In the genomic region with DNA sequence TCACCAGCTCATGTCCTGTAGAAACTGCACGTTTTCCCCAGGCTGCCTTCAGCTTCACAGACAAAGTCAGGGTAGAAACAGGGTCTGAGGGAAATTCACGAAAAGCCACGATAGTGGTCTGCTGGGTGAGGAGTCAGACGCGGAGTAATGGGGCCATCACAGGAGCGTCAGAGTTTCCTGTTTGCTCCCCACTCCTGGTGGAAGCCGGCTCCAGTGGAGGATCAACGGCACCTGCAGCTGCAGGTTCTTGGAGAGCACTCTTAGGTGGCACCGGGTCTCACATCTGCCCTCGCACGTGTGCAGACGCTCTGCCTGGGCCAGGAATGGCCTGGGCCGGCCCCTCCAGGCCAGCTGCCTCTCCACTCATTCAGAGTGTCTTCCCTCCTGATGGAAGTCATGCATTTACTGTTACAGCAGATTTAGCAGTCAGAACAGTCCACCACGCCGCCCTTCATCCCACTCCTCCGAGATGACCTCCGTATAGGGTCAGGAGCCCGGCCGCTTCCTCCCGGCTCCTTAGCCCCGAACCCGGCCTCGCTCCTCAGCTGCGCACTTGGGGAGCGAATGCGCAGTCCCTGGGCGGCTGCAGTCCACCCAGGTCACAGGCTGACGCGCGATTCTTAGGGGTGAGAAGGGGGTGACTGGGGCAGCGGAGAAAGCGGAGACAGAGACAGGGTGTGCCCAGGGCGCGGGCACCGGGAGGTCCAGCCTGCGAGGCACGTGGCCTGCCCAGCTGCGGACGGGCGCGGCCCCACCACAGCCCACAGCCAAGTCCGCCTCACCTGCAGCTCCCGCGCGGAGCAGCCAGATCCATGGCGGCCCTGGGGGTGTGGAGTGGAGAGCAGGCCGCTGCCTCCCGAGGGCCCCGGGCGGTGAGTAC, we compare ENCODE assay signal across 18 cellular contexts.
DNase-seq lines count a peak whose midpoint lies in the region; ATAC-seq and TF ChIP-seq lines count a peak whose summit lies in the region.
"Had no signal": no experiment of that assay in that cellular context is flagged by ENCODE, and none has a peak within 500 bp of the region (broad histone marks: within the 10 kb centered on the region; RNA-seq: fewer than 3 reads in every experiment).

No MANE protein-coding gene starts in this region.

- TF ChIP-seq CTCF in sigmoid colon (IDR thresholded peaks at IDR 0.05): no peak

- H3K27ac Mint-ChIP-seq in stimulated activated naive CD8-positive, alpha-beta T cell treated with anti-CD3 and anti-CD28 coated beads, Interleukin-15, amount 100 ng/mL, for 72 hours: no peak overlapping the region
- H3K27ac Mint-ChIP-seq: HFFc6 had no signal

- H3K9me3 ChIP-seq in sigmoid colon: no peaks in the 10 kb centered on the region

- TF ChIP-seq POLR2A in sigmoid colon (IDR thresholded peaks at IDR 0.05): no peak

- WGBS in sigmoid colon, 2 donors: 92 to 96% methylated on average over 50 of the region's 50 CpGs

- TF ChIP-seq EP300 in sigmoid colon (IDR thresholded peaks at IDR 0.05): no peak

- H3K4me1 ChIP-seq in sigmoid colon: no peaks in the 10 kb centered on the region

- no peak overlapping the region for H3K4me3 ChIP-seq in sigmoid colon
- H3K4me3 ChIP-seq: SK-N-MC had no signal

- no peak overlapping the region for H3K4me3 Mint-ChIP-seq in stimulated activated naive CD8-positive, alpha-beta T cell treated with anti-CD3 and anti-CD28 coated beads, Interleukin-15, amount 100 ng/mL, for 72 hours
- H3K4me3 Mint-ChIP-seq: CD8-positive, alpha-beta memory T cell; HFFc6 had no signal

- H3K27ac ChIP-seq in sigmoid colon: no peak overlapping the region
- H3K27ac ChIP-seq: KMS-11, RWPE1, SK-N-MC had no signal

- ATAC-seq in stimulated activated naive CD8-positive, alpha-beta T cell treated with anti-CD3 and anti-CD28 coated beads, Interleukin-15, amount 100 ng/mL, for 72 hours: peak; percentile 28
- ATAC-seq in stimulated activated naive CD8-positive, alpha-beta T cell treated with anti-CD3 and anti-CD28 coated beads, Interleukin-15, Interleukin-2, amounts not matched to agents 100 U/mL and 50 U/mL, for 24 hours: no peak
- ATAC-seq in esophagus mucosa (peak; percentile 10), GM21723 (IDR thresholded peaks at IDR 0.05; ENCODE audit: unreplicated experiment) (no peak)

- H3K9me3 Mint-ChIP-seq in stimulated activated naive CD8-positive, alpha-beta T cell treated with anti-CD3 and anti-CD28 coated beads, Interleukin-15, amount 100 ng/mL, for 72 hours: no peaks in the 10 kb centered on the region
- H3K9me3 Mint-ChIP-seq: CD8-positive, alpha-beta memory T cell had no signal

- no peaks in the 10 kb centered on the region for H3K36me3 ChIP-seq in sigmoid colon

- intact Hi-C loops in sigmoid colon (cut with DNase I): no loop called here

- no peaks in the 10 kb centered on the region for H3K4me1 Mint-ChIP-seq in stimulated activated naive CD8-positive, alpha-beta T cell treated with anti-CD3 and anti-CD28 coated beads, Interleukin-15, amount 100 ng/mL, for 72 hours
- H3K4me1 Mint-ChIP-seq: CD8-positive, alpha-beta memory T cell had no signal

- no peaks in the 10 kb centered on the region for H3K27me3 Mint-ChIP-seq in stimulated activated naive CD8-positive, alpha-beta T cell treated with anti-CD3 and anti-CD28 coated beads, Interleukin-15, amount 100 ng/mL, for 72 hours

- H3K27me3 ChIP-seq in sigmoid colon: peaks cover 0 to 3% (median 0%) of the 10 kb centered on the region in 3 donors

- no peak for DNase-seq in stimulated activated naive CD8-positive, alpha-beta T cell treated with anti-CD3 and anti-CD28 coated beads, Interleukin-15, amount 100 ng/mL, for 72 hours
- DNase-seq in stimulated activated naive CD8-positive, alpha-beta T cell treated with anti-CD3 and anti-CD28 coated beads, Interleukin-15, Interleukin-2, amounts not matched to agents 100 U/mL and 50 U/mL, for 24 hours: no peak
- DNase-seq in sigmoid colon (peak; percentile 38), HuH-7 (ENCODE audit: low spot score) (no peak), T-helper 2 cell (no peak)
- DNase-seq: CD8-positive, alpha-beta memory T cell; DND-41; GDM1; GOT3; HFFc6; MM.1S; NCI-H2029; NCI-H524 treated with DMSO at 0.1 percent for 48 hours had no signal

Comparison
In these comparisons a context has a peak if more than half of its experiments do, and no peak if none do; other contexts are left out.
1. ATAC-seq: peak in stimulated activated naive CD8-positive, alpha-beta T cell treated with anti-CD3 and anti-CD28 coated beads, Interleukin-15, amount 100 ng/mL, for 72 hours (single experiment) and esophagus mucosa (single experiment); none in stimulated activated naive CD8-positive, alpha-beta T cell treated with anti-CD3 and anti-CD28 coated beads, Interleukin-15, Interleukin-2, amounts not matched to agents 100 U/mL and 50 U/mL, for 24 hours (single experiment) and GM21723 (single experiment).